17 cellular contexts compared by ENCODE assay signal in genomic region chr17:59683283-59683682, GRCh38.
"Had no signal": no experiment of that assay in that cellular context is flagged by ENCODE, and none has a peak within 500 bp of the region (broad histone marks: within the 10 kb centered on the region; RNA-seq: fewer than 3 reads in every experiment).

No MANE protein-coding gene starts in this region.

- H3K9me3 ChIP-seq: left ventricle myocardium inferior, ovary, prostate gland, right atrium auricular region, tibial artery had no signal

- H3K27me3 ChIP-seq: foreskin keratinocyte, ovary, right atrium auricular region, tibial artery had no signal

- DNase-seq: activated CD4-positive, alpha-beta T cell treated with anti-CD3 and anti-CD28 coated beads, Interleukin-2, amount 10 ng/mL, durations not matched to agents 7 days and 5 days; activated CD8-positive, alpha-beta memory T cell treated with anti-CD3 and anti-CD28 coated beads for 24 hours; activated CD8-positive, alpha-beta memory T cell treated with anti-CD3 and anti-CD28 coated beads, Interleukin-2, amount 50 U/mL, for 4 hours; activated effector memory CD4-positive, alpha-beta T cell treated with anti-CD3 and anti-CD28 coated beads, Interleukin-2, amount 50 U/mL, for 16 hours; activated naive CD8-positive, alpha-beta T cell treated with anti-CD3 and anti-CD28 coated beads, Interleukin-2, amount 50 U/mL, for 24 hours; effector CD4-positive, alpha-beta T cell; left ventricle myocardium inferior; natural killer cell; ovary; stimulated activated CD4-positive, alpha-beta T cell treated with anti-CD3 and anti-CD28 coated beads, Interleukin-12 subunit alpha, Interleukin-12 subunit beta, amount 100 ng/mL, for 4 hours; tibial artery had no signal

- H3K4me3 Mint-ChIP-seq: activated CD4-positive, alpha-beta T cell treated with anti-CD3 and anti-CD28 coated beads, Interleukin-2, amount 10 ng/mL, durations not matched to agents 7 days and 5 days; activated naive CD8-positive, alpha-beta T cell treated with anti-CD3 and anti-CD28 coated beads, Interleukin-2, amount 50 U/mL, for 24 hours; dendritic cell treated with granulocyte-macrophage colony-stimulating factor and Interleukin-4, amounts not matched to agents 40 ng/mL and 50 ng/mL, for 4 days; natural killer cell; stimulated activated naive CD8-positive, alpha-beta T cell treated with anti-CD3 and anti-CD28 coated beads, Interleukin-15, Interleukin-2, amounts not matched to agents 100 ng/mL and 50 ng/mL, for 24 hours had no signal

- H3K9me3 Mint-ChIP-seq: activated CD4-positive, alpha-beta T cell treated with anti-CD3 and anti-CD28 coated beads, Interleukin-2, amount 10 ng/mL, durations not matched to agents 7 days and 5 days; activated naive CD8-positive, alpha-beta T cell treated with anti-CD3 and anti-CD28 coated beads, Interleukin-2, amount 50 U/mL, for 24 hours; dendritic cell treated with granulocyte-macrophage colony-stimulating factor and Interleukin-4, amounts not matched to agents 40 ng/mL and 50 ng/mL, for 4 days; natural killer cell; stimulated activated naive CD8-positive, alpha-beta T cell treated with anti-CD3 and anti-CD28 coated beads, Interleukin-15, Interleukin-2, amounts not matched to agents 100 ng/mL and 50 ng/mL, for 24 hours had no signal

- H3K27ac Mint-ChIP-seq: activated CD4-positive, alpha-beta T cell treated with anti-CD3 and anti-CD28 coated beads, Interleukin-2, amount 10 ng/mL, durations not matched to agents 7 days and 5 days; activated naive CD8-positive, alpha-beta T cell treated with anti-CD3 and anti-CD28 coated beads, Interleukin-2, amount 50 U/mL, for 24 hours; dendritic cell treated with granulocyte-macrophage colony-stimulating factor and Interleukin-4, amounts not matched to agents 40 ng/mL and 50 ng/mL, for 4 days had no signal

- H3K27me3 Mint-ChIP-seq: activated CD4-positive, alpha-beta T cell treated with anti-CD3 and anti-CD28 coated beads, Interleukin-2, amount 10 ng/mL, durations not matched to agents 7 days and 5 days; activated naive CD8-positive, alpha-beta T cell treated with anti-CD3 and anti-CD28 coated beads, Interleukin-2, amount 50 U/mL, for 24 hours; dendritic cell treated with granulocyte-macrophage colony-stimulating factor and Interleukin-4, amounts not matched to agents 40 ng/mL and 50 ng/mL, for 4 days; stimulated activated naive CD8-positive, alpha-beta T cell treated with anti-CD3 and anti-CD28 coated beads, Interleukin-15, Interleukin-2, amounts not matched to agents 100 ng/mL and 50 ng/mL, for 24 hours had no signal

- H3K36me3 ChIP-seq: ovary had no signal

- H3K27ac ChIP-seq: foreskin keratinocyte, left ventricle myocardium inferior, ovary, prostate gland, right atrium auricular region, tibial artery had no signal

- ATAC-seq: activated naive CD8-positive, alpha-beta T cell treated with anti-CD3 and anti-CD28 coated beads, Interleukin-2, amount 50 U/mL, for 24 hours; foreskin keratinocyte; natural killer cell had no signal

- H3K4me3 ChIP-seq: left ventricle myocardium inferior, ovary, prostate gland, right atrium auricular region, SK-N-MC, tibial artery had no signal

- H3K4me1 ChIP-seq: foreskin keratinocyte, prostate gland, right atrium auricular region had no signal
